In the genomic region with DNA sequence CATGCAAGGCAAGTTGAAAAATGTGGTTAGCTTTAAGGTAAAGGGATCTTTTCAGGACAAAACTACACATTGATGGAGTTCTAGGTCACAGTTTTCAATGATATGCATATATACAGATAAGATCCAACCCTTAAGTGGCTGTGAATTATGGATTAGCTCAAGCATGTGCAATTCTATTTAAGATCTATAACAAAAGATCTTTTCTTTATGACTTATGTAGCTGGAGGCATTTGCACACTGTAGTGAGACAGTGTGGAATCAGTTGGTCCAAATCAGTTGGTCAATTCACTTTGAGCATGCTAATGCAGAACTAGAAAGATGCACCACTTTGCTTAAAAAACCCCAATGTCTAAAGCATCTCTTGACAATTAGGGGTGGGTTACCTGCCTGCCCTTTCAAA, we compare ENCODE assay signal across 21 cellular contexts.
"Had no signal": no experiment of that assay in that cellular context is flagged by ENCODE, and none has a peak within 500 bp of the region (broad histone marks: within the 10 kb centered on the region; RNA-seq: fewer than 3 reads in every experiment).

No MANE protein-coding gene starts in this region.

- H3K27me3 ChIP-seq: colonic mucosa, foreskin keratinocyte had no signal

- H3K4me1 Mint-ChIP-seq: activated CD4-positive, alpha-beta T cell treated with anti-CD3 and anti-CD28 coated beads, Interleukin-2, amount 10 ng/mL, durations not matched to agents 7 days and 5 days; activated naive CD8-positive, alpha-beta T cell treated with anti-CD3 and anti-CD28 coated beads, Interleukin-2, amount 50 U/mL, for 24 hours; memory B cell; naive thymus-derived CD4-positive, alpha-beta T cell had no signal

- H3K9ac ChIP-seq: parathyroid adenoma had no signal

- DNase-seq: activated CD4-positive, alpha-beta T cell treated with anti-CD3 and anti-CD28 coated beads, Interleukin-2, amount 10 ng/mL, durations not matched to agents 7 days and 5 days; activated CD8-positive, alpha-beta memory T cell treated with anti-CD3 and anti-CD28 coated beads, Interleukin-2, amount 50 U/mL, for 4 hours; activated naive CD4-positive, alpha-beta T cell treated with anti-CD3 and anti-CD28 coated beads for 36 hours; activated naive CD8-positive, alpha-beta T cell treated with anti-CD3 and anti-CD28 coated beads, Interleukin-2, amount 50 U/mL, for 24 hours; activated T-cell treated with anti-CD3 and anti-CD28 coated beads, Interleukin-2, amount 50 U/mL, for 4 hours; anterior cingulate cortex; colonic mucosa; foreskin keratinocyte; glutamatergic neuron; naive thymus-derived CD4-positive, alpha-beta T cell; stimulated activated CD4-positive, alpha-beta T cell treated with anti-CD3 and anti-CD28 coated beads, Interleukin-12 subunit alpha, Interleukin-12 subunit beta, amount 100 ng/mL, for 4 hours; stimulated activated CD4-positive, alpha-beta T cell treated with anti-CD3 and anti-CD28 coated beads, Interleukin-1b, Interleukin-23, amount 100 ng/mL, for 48 hours; stimulated activated CD8-positive, alpha-beta memory T cell treated with anti-CD3 and anti-CD28 coated beads, Interleukin-4, amount 100 ng/mL, for 48 hours; T-helper 1 cell; T-helper 9 cell had no signal

- H3K36me3 ChIP-seq: colonic mucosa had no signal

- H3K27ac ChIP-seq: colonic mucosa, foreskin keratinocyte, parathyroid adenoma had no signal

- H3K4me3 Mint-ChIP-seq: activated CD4-positive, alpha-beta T cell treated with anti-CD3 and anti-CD28 coated beads, Interleukin-2, amount 10 ng/mL, durations not matched to agents 7 days and 5 days; activated naive CD4-positive, alpha-beta T cell treated with anti-CD3 and anti-CD28 coated beads for 36 hours; activated naive CD8-positive, alpha-beta T cell treated with anti-CD3 and anti-CD28 coated beads, Interleukin-2, amount 50 U/mL, for 24 hours; activated T-cell treated with anti-CD3 and anti-CD28 coated beads, Interleukin-2, amount 50 U/mL, for 4 hours; brain; central memory CD8-positive, alpha-beta T cell; memory B cell; naive thymus-derived CD4-positive, alpha-beta T cell; stimulated activated naive CD8-positive, alpha-beta T cell treated with anti-CD3 and anti-CD28 coated beads, Interleukin-15, Interleukin-2, amounts not matched to agents 100 ng/mL and 50 ng/mL, for 24 hours had no signal

- H3K4me3 ChIP-seq: colonic mucosa had no signal

- H3K27me3 Mint-ChIP-seq: activated CD4-positive, alpha-beta T cell treated with anti-CD3 and anti-CD28 coated beads, Interleukin-2, amount 10 ng/mL, durations not matched to agents 7 days and 5 days; activated naive CD8-positive, alpha-beta T cell treated with anti-CD3 and anti-CD28 coated beads, Interleukin-2, amount 50 U/mL, for 24 hours; naive thymus-derived CD4-positive, alpha-beta T cell; stimulated activated naive CD8-positive, alpha-beta T cell treated with anti-CD3 and anti-CD28 coated beads, Interleukin-15, Interleukin-2, amounts not matched to agents 100 ng/mL and 50 ng/mL, for 24 hours had no signal

- ATAC-seq: activated naive CD8-positive, alpha-beta T cell treated with anti-CD3 and anti-CD28 coated beads, Interleukin-2, amount 50 U/mL, for 24 hours; activated T-cell treated with anti-CD3 and anti-CD28 coated beads, Interleukin-2, amount 50 U/mL, for 4 hours; foreskin keratinocyte; left lobe of liver; naive thymus-derived CD4-positive, alpha-beta T cell had no signal

- H3K36me3 Mint-ChIP-seq: brain; memory B cell; naive thymus-derived CD4-positive, alpha-beta T cell had no signal

- H3K27ac Mint-ChIP-seq: activated CD4-positive, alpha-beta T cell treated with anti-CD3 and anti-CD28 coated beads, Interleukin-2, amount 10 ng/mL, durations not matched to agents 7 days and 5 days; activated naive CD4-positive, alpha-beta T cell treated with anti-CD3 and anti-CD28 coated beads for 36 hours; activated naive CD8-positive, alpha-beta T cell treated with anti-CD3 and anti-CD28 coated beads, Interleukin-2, amount 50 U/mL, for 24 hours; memory B cell; naive thymus-derived CD4-positive, alpha-beta T cell; stimulated activated naive CD8-positive, alpha-beta T cell treated with anti-CD3 and anti-CD28 coated beads, Interleukin-15, Interleukin-2, amounts not matched to agents 100 ng/mL and 50 ng/mL, for 24 hours had no signal

- H3K4me1 ChIP-seq: colonic mucosa, parathyroid adenoma had no signal

- H3K9me3 ChIP-seq: colonic mucosa had no signal

- H3K9me3 Mint-ChIP-seq: activated CD4-positive, alpha-beta T cell treated with anti-CD3 and anti-CD28 coated beads, Interleukin-2, amount 10 ng/mL, durations not matched to agents 7 days and 5 days; activated naive CD4-positive, alpha-beta T cell treated with anti-CD3 and anti-CD28 coated beads for 36 hours; activated naive CD8-positive, alpha-beta T cell treated with anti-CD3 and anti-CD28 coated beads, Interleukin-2, amount 50 U/mL, for 24 hours; activated T-cell treated with anti-CD3 and anti-CD28 coated beads, Interleukin-2, amount 50 U/mL, for 4 hours; brain; central memory CD8-positive, alpha-beta T cell; memory B cell; stimulated activated naive CD8-positive, alpha-beta T cell treated with anti-CD3 and anti-CD28 coated beads, Interleukin-15, Interleukin-2, amounts not matched to agents 100 ng/mL and 50 ng/mL, for 24 hours had no signal

- H3K79me2 ChIP-seq: parathyroid adenoma had no signal
